In the genomic region with DNA sequence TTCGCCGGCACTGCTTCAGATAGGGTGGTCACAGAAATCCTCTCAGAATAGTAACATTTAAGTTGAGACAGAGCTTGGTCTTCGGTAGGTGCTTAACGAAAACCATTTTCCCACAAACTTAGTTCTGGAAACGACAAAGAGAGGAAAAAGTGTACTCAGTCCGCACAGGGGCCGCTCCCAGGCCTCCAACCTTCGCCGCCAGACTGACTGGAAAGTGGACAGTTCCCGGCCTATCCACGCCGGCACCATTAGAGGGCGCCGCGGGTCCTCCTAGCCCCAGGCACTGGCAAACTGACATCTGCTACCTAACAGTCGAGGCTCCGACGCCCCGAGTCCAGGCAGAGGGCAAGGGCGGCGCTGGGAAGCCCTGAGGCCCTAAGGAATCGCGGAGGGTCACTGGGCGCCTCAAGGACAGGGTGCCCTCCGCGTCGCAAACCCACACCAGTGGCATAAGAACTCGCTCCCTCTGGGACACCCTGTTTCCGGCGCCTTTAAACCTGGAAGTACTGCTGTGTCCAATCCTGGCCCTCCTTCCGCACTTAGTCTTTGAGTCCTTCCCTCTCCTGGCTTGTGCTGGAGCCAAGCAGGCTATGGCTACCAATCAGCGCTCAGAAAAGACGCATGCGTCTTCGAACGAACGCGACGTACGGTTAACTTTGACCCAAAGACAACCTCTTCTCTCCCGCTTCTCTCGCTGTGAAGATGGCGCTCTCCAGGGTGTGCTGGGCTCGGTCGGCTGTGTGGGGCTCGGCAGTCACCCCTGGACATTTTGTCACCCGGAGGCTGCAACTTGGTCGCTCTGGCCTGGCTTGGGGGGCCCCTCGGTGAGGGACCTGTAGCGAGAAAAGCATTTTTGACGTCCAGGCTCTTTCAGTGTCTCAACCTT, we compare ENCODE assay signal across 8 cellular contexts. TPM values are rescaled to one million over a fixed set of nuclear protein-coding genes. Genes with fewer than 3 reads are reported as not detected.
DNase-seq lines count a peak whose midpoint lies in the region; ATAC-seq, FAIRE-seq and TF ChIP-seq lines count a peak whose summit lies in the region.

A gene with protein sequence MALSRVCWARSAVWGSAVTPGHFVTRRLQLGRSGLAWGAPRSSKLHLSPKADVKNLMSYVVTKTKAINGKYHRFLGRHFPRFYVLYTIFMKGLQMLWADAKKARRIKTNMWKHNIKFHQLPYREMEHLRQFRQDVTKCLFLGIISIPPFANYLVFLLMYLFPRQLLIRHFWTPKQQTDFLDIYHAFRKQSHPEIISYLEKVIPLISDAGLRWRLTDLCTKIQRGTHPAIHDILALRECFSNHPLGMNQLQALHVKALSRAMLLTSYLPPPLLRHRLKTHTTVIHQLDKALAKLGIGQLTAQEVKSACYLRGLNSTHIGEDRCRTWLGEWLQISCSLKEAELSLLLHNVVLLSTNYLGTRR (plus strand): TSS at position 673 of the 886 bp plus-strand sequence. CDS start 30 bp downstream, at position 703.

- H3K9me3 ChIP-seq in WERI-Rb-1 (ENCODE audit: severe bottlenecking) (no peaks in the 10 kb centered on the region), mammary epithelial cell (replicated peaks; ENCODE audit: insufficient read depth, low read length) (no peaks in the 10 kb centered on the region), small intestine (ENCODE audit: control insufficient read depth, low read depth) (no peaks in the 10 kb centered on the region)

- TF ChIP-seq CTCF in WERI-Rb-1 (IDR thresholded peaks at IDR 0.05; ENCODE audit: low read depth, low read length) = peak; percentile 89
- peak; percentile 88 to 96 for TF ChIP-seq CTCF in mammary epithelial cell (conservative IDR thresholded peaks at IDR 0.05 in 1 of 2, IDR thresholded peaks at IDR 0.05 in 1 of 2; ENCODE audit: extremely low read depth in 1 of 2, insufficient read depth in 1 of 2, low read depth in 1 of 2, low read length in 2 of 2)

- DNase-seq in AG08396 (ENCODE audit: low spot score) = peak; percentile 93
- DNase-seq in NCI-H2227 (lab: John Stamatoyannopoulos, UW; ENCODE audit: unreplicated experiment) = peak; percentile 93
- peak; percentile 95 for DNase-seq in WERI-Rb-1
- peak; percentile 98 for DNase-seq in mammary epithelial cell
- DNase-seq in iPS-NIHi11 (ENCODE audit: low spot score) = peak; percentile 96
- DNase-seq in small intestine = peak; percentile 99

- 16% methylated on average over 13 of the region's 51 CpGs for WGBS in mammary epithelial cell (ENCODE audit: low coverage, missing lambda C conversion rate)
- 3 to 4% (median 3%) methylated on average over 48 to 51 of the region's 51 CpGs for WGBS in small intestine, 3 donors

- H3K4me3 ChIP-seq in WERI-Rb-1 (ENCODE audit: low read depth, low read length) = peak within 1 kb of the TSS; percentile 82
- peak within 1 kb of the TSS; percentile 79 to 90 (median 80) for H3K4me3 ChIP-seq in mammary epithelial cell (replicated peaks in 1 of 3; ENCODE audit: insufficient read depth in 1 of 3, low read depth in 2 of 3, low read length in 3 of 3)
- H3K4me3 ChIP-seq in small intestine (ENCODE audit: low read depth in 1 of 2, low read length in 2 of 2) = peak within 1 kb of the TSS; percentile 82 to 91

- FAIRE-seq in small intestine (lab: Jason Lieb, UNC) = no peak

- TSS peak; percentile 79 for BruUV-seq in mammary epithelial cell (replicated peaks; lab: Mats Ljungman, UMichigan)

- peak within 1 kb of the TSS; percentile 90 for H3K4me2 ChIP-seq in mammary epithelial cell (ENCODE audit: insufficient read depth, low read depth, low read length)

- in situ Hi-C loops in mammary epithelial cell (cut with MboI; ENCODE audit: low sequenced_read_pairs in 2 of 2) = loop anchor here in 1 of 2 donors (10.0 kb wide), 1 partner anchor 297 kb away; a partner anchor contains a TSS

- intact Hi-C loops in mammary epithelial cell (cut with micrococcal nuclease) = loop anchor here (1.0 to 5.0 kb wide), 8 partner anchors 19 to 546 kb away; a partner anchor contains a TSS

- H3K27me3 ChIP-seq in WERI-Rb-1 (ENCODE audit: insufficient read depth, low read depth, severe bottlenecking) (no peaks in the 10 kb centered on the region), mammary epithelial cell (ENCODE audit: insufficient read depth, low read length) (no peaks in the 10 kb centered on the region), small intestine (ENCODE audit: control insufficient read depth in 2 of 2, insufficient read depth in 2 of 2, low read length in 2 of 2) (no peaks in the 10 kb centered on the region)

- no peaks in the 10 kb centered on the region for H4K20me1 ChIP-seq in mammary epithelial cell (ENCODE audit: insufficient read depth, low read length)

- peak within 1 kb of the TSS; percentile 88 for H3K27ac ChIP-seq in WERI-Rb-1
- H3K27ac ChIP-seq in mammary epithelial cell (ENCODE audit: insufficient read depth, low read depth, low read length) = peak within 1 kb of the TSS; percentile 53
- peak within 1 kb of the TSS; percentile 96 to 97 for H3K27ac ChIP-seq in small intestine (ENCODE audit: low read depth in 1 of 2, low read length in 1 of 2)

- dilution Hi-C loops in mammary epithelial cell (cut with HindIII; ENCODE audit: low sequenced_read_pairs) = no loop called here

- H3K36me3 ChIP-seq in WERI-Rb-1 (peaks cover 21% of the 10 kb centered on the region), mammary epithelial cell (ENCODE audit: insufficient read depth, low read length) (peaks cover 3% of the 10 kb centered on the region), small intestine (ENCODE audit: control insufficient read depth in 2 of 2, insufficient read depth in 2 of 2, low read length in 2 of 2) (peaks cover 0 to 3% of the 10 kb centered on the region in 2 donors)

- CTCF ChIA-PET in mammary epithelial cell (lab: Charles Lee; ENCODE audit: low non-redundant PET) = no interaction called here

- H3K4me1 ChIP-seq in mammary epithelial cell (ENCODE audit: insufficient read depth, low read length) = peaks cover 9% of the 10 kb centered on the region
- peaks cover 0 to 5% of the 10 kb centered on the region in 2 donors for H3K4me1 ChIP-seq in small intestine (ENCODE audit: control insufficient read depth in 2 of 2, insufficient read depth in 1 of 2, low read depth in 1 of 2, low read length in 1 of 2)

- ATAC-seq in GM18907 (IDR thresholded peaks at IDR 0.05; ENCODE audit: unreplicated experiment) (peak; percentile 98), HG03159 (IDR thresholded peaks at IDR 0.05; ENCODE audit: unreplicated experiment) (peak; percentile 92)

- H3K9ac ChIP-seq in mammary epithelial cell (ENCODE audit: insufficient read depth, low read length) = peak within 1 kb of the TSS; percentile 85

- peak within 1 kb of the TSS; percentile 95 for H2AFZ ChIP-seq in mammary epithelial cell (ENCODE audit: low read depth, low read length)

- peaks cover 25% of the 10 kb centered on the region for H3K79me2 ChIP-seq in mammary epithelial cell (ENCODE audit: insufficient read depth, low read length)

RNA-seq across cellular contexts. Expression of the gene that starts here (rescaled TPM):
- total RNA-seq in mammary epithelial cell = 10 to 100 TPM; 40.8 to 54.9 TPM
- polyA plus RNA-seq in mammary epithelial cell (34.7 TPM), small intestine (10 to 100 TPM; 74.7 to 91.7 (median 79.4) TPM)
- 54.0 TPM for polyA minus RNA-seq in mammary epithelial cell

Comparison
In these comparisons a context has a peak if more than half of its experiments do, and no peak if none do; other contexts are left out.
1. Peak in every context shown above with its lines: DNase-seq, ATAC-seq, H3K4me3 ChIP-seq and H3K27ac ChIP-seq.